Comparison of ENCODE assay signal across 16 cellular contexts in genomic region chr6:71404967-71405278, GRCh38.
DNase-seq lines count a peak whose midpoint lies in the region; ATAC-seq and TF ChIP-seq lines count a peak whose summit lies in the region.
"Had no signal": no experiment of that assay in that cellular context is flagged by ENCODE, and none has a peak within 500 bp of the region (broad histone marks: within the 10 kb centered on the region; RNA-seq: fewer than 3 reads in every experiment).

No MANE protein-coding gene starts in this region.

- H3K27me3 Mint-ChIP-seq in activated CD4-positive, alpha-beta T cell treated with anti-CD3 and anti-CD28 coated beads, Interleukin-2, amount 10 ng/mL, durations not matched to agents 7 days and 5 days, result peaks cover 17% of the 10 kb centered on the region

- CTCF ChIA-PET in activated CD4-positive, alpha-beta T cell treated with anti-CD3 and anti-CD28 coated beads, Interleukin-2, amount 10 ng/mL, durations not matched to agents 7 days and 5 days (lab: Charles Lee), result no interaction called here

- H3F3A ChIP-seq in GM23248 (ENCODE audit: insufficient read depth), result peaks cover 46% of the 10 kb centered on the region

- no peaks in the 10 kb centered on the region; the same call in 1 of the 2 replicates for H4K20me1 ChIP-seq in GM23248 (ENCODE audit: insufficient read depth)
- H4K20me1 ChIP-seq in hepatocyte (ENCODE audit: insufficient read depth, poor library complexity, severe bottlenecking), result no peaks in the 10 kb centered on the region

- no peaks in the 10 kb centered on the region for H3K36me3 Mint-ChIP-seq in activated CD4-positive, alpha-beta T cell treated with anti-CD3 and anti-CD28 coated beads, Interleukin-2, amount 10 ng/mL, durations not matched to agents 7 days and 5 days (ENCODE audit: low read depth)

- TF ChIP-seq CTCF in ascending aorta (IDR thresholded peaks at IDR 0.05), result no peak
- TF ChIP-seq CTCF in hepatocyte (IDR thresholded peaks at IDR 0.05; ENCODE audit: poor library complexity), result no peak
- TF ChIP-seq CTCF in psoas muscle (IDR thresholded peaks at IDR 0.05), result no peak

- in situ Hi-C loops in GM23248 (cut with MboI), result no loop called here

- no peak overlapping the region for H3K9ac ChIP-seq in GM23248

- H3K9me3 ChIP-seq in GM23248 (ENCODE audit: low read depth) (no peaks in the 10 kb centered on the region), ascending aorta (no peaks in the 10 kb centered on the region), hepatocyte (ENCODE audit: low read depth) (no peaks in the 10 kb centered on the region), psoas muscle (no peaks in the 10 kb centered on the region)

- intact Hi-C loops in ascending aorta (cut with DNase I) (loop anchor here (2.0 kb wide), 1 partner anchor 16 kb away; no protein-coding TSS in a partner anchor), psoas muscle (cut with DNase I) (no loop called here), left colon (cut with DNase I, micrococcal nuclease) (no loop called here)

- peak overlapping the region; percentile 56 for H3K4me2 ChIP-seq in GM23248 (ENCODE audit: unreplicated experiment)
- peak overlapping the region; percentile 26 for H3K4me2 ChIP-seq in hepatocyte

- H3K4me3 ChIP-seq in GM23248 (peak overlapping the region; percentile 7; the same call in 1 of the 2 replicates), ascending aorta (peak overlapping the region in 1 of 2 donors; percentile 2), hepatocyte (no peak overlapping the region), psoas muscle (peak overlapping the region; percentile 46)

- H3K27ac ChIP-seq in GM23248 (peak overlapping the region; percentile 68), ascending aorta (peak overlapping the region; percentile 57 to 58), hepatocyte (peak overlapping the region; percentile 32), psoas muscle (peak overlapping the region; percentile 70)

- H3K9me2 ChIP-seq in GM23248 (ENCODE audit: insufficient read depth), result no peaks in the 10 kb centered on the region
- H3K9me2 ChIP-seq in hepatocyte (replicated peaks; ENCODE audit: insufficient read depth), result no peaks in the 10 kb centered on the region

- DNase-seq in GM23248 (no peak), ascending aorta (ENCODE audit: low spot score in 2 of 2) (no peak), hepatocyte (ENCODE audit: low spot score) (no peak), psoas muscle (no peak), COLO829 (ENCODE audit: low spot score) (no peak), medulla oblongata (ENCODE audit: extremely low spot score) (no peak), left colon (no peak)
- no peak for DNase-seq in activated CD4-positive, alpha-beta T cell treated with anti-CD3 and anti-CD28 coated beads, Interleukin-2, amount 10 ng/mL, durations not matched to agents 7 days and 5 days
- DNase-seq: activated CD4-positive, alpha-beta T cell treated with anti-CD3 and anti-CD28 coated beads, Interleukin-2, amount 50 U/mL, for 1 hour; activated T-cell treated with anti-CD3 and anti-CD28 coated beads, Interleukin-2, amount 50 U/mL, for 4 hours; cortex of kidney; KBM-7; NCI-H1105; retina; SIG-M5; stimulated activated CD4-positive, alpha-beta T cell treated with anti-CD3 and anti-CD28 coated beads, Interleukin-4, amount 100 ng/mL, for 24 hours had no signal

- peaks cover 3% of the 10 kb centered on the region for H3K4me1 Mint-ChIP-seq in activated CD4-positive, alpha-beta T cell treated with anti-CD3 and anti-CD28 coated beads, Interleukin-2, amount 10 ng/mL, durations not matched to agents 7 days and 5 days

- H3K9me3 Mint-ChIP-seq in activated CD4-positive, alpha-beta T cell treated with anti-CD3 and anti-CD28 coated beads, Interleukin-2, amount 10 ng/mL, durations not matched to agents 7 days and 5 days, result peaks cover 3% of the 10 kb centered on the region
- H3K9me3 Mint-ChIP-seq: activated T-cell treated with anti-CD3 and anti-CD28 coated beads, Interleukin-2, amount 50 U/mL, for 4 hours had no signal

- H3K4me1 ChIP-seq in GM23248 (ENCODE audit: insufficient read depth), result peaks cover 79% of the 10 kb centered on the region
- H3K4me1 ChIP-seq in ascending aorta, result peaks cover 0 to 38% of the 10 kb centered on the region in 2 donors
- H3K4me1 ChIP-seq in hepatocyte (ENCODE audit: insufficient read depth), result peaks cover 22% of the 10 kb centered on the region
- H3K4me1 ChIP-seq in psoas muscle, result peaks cover 66% of the 10 kb centered on the region

- POLR2A ChIA-PET in activated CD4-positive, alpha-beta T cell treated with anti-CD3 and anti-CD28 coated beads, Interleukin-2, amount 10 ng/mL, durations not matched to agents 7 days and 5 days (lab: Charles Lee), result no interaction called here

- H3K36me3 ChIP-seq in GM23248 (ENCODE audit: low read depth), result no peaks in the 10 kb centered on the region
- H3K36me3 ChIP-seq in ascending aorta, result peaks cover 0 to 5% of the 10 kb centered on the region in 2 donors
- H3K36me3 ChIP-seq in hepatocyte (replicated peaks; ENCODE audit: insufficient read depth, low read depth), result no peaks in the 10 kb centered on the region
- H3K36me3 ChIP-seq in psoas muscle (ENCODE audit: insufficient read depth in 1 of 2, low read depth in 1 of 2), result peaks cover 0 to 7% of the 10 kb centered on the region in 2 donors

- H2AFZ ChIP-seq in GM23248 (no peak overlapping the region), hepatocyte (no peak overlapping the region)

- 0 to 4% methylated on average over 1 of the region's 1 CpG for WGBS in GM23248 (ENCODE audit: low coverage in 1 of 2, low lambda C conversion rate in 2 of 2, missing lambda C conversion rate in 2 of 2), 2 experiments
- 22% methylated on average over 1 of the region's 1 CpG for WGBS in hepatocyte (ENCODE audit: low lambda C conversion rate, missing lambda C conversion rate)
- WGBS in psoas muscle, 3 donors, result 12 to 26% (median 18%) methylated on average over 1 of the region's 1 CpG

- H3K79me2 ChIP-seq in GM23248 (ENCODE audit: insufficient read depth), result peaks cover 21% of the 10 kb centered on the region
- H3K79me2 ChIP-seq in hepatocyte, result peaks cover 15% of the 10 kb centered on the region

- no peak overlapping the region for H3K27ac Mint-ChIP-seq in activated CD4-positive, alpha-beta T cell treated with anti-CD3 and anti-CD28 coated beads, Interleukin-2, amount 10 ng/mL, durations not matched to agents 7 days and 5 days

- no peak overlapping the region for H3K4me3 Mint-ChIP-seq in activated CD4-positive, alpha-beta T cell treated with anti-CD3 and anti-CD28 coated beads, Interleukin-2, amount 10 ng/mL, durations not matched to agents 7 days and 5 days
- H3K4me3 Mint-ChIP-seq: activated T-cell treated with anti-CD3 and anti-CD28 coated beads, Interleukin-2, amount 50 U/mL, for 4 hours had no signal

- H3K27me3 ChIP-seq in GM23248 (replicated peaks; ENCODE audit: insufficient read depth), result no peaks in the 10 kb centered on the region
- no peaks in the 10 kb centered on the region for H3K27me3 ChIP-seq in ascending aorta
- no peaks in the 10 kb centered on the region for H3K27me3 ChIP-seq in hepatocyte
- no peaks in the 10 kb centered on the region for H3K27me3 ChIP-seq in psoas muscle (ENCODE audit: insufficient read depth in 3 of 3, low read length in 2 of 3)

- ATAC-seq in psoas muscle (no peak), left colon (no peak)
- ATAC-seq: activated T-cell treated with anti-CD3 and anti-CD28 coated beads, Interleukin-2, amount 50 U/mL, for 4 hours had no signal
